1 cellular context compared by ENCODE assay signal in the genomic region with DNA sequence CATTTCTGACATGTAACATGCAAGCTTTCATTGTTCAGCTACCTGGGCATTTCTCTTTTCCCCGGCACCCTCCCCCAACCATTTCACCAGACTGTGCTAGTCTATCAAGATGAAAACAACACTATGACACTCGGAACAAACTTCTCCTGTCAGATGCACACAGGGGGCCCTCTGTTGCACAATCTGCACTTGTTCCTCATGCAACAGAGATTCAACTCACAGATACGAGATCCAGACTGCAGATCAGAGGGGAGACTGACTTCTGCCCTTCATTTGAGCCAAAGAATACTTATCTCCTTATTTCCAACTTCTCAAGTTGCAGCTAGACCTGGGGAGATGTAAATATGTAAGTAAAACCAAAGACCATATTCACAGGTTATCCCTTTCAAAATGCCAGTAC.
TF ChIP-seq lines count a peak whose summit lies in the region.

No MANE protein-coding gene starts in this region.

TF ChIP-seq in HepG2, 621 proteins besides CTCF, POLR2A, EP300 and RAD21 (continued from another document and continues in another):
- TF ChIP-seq, protein P1, sequence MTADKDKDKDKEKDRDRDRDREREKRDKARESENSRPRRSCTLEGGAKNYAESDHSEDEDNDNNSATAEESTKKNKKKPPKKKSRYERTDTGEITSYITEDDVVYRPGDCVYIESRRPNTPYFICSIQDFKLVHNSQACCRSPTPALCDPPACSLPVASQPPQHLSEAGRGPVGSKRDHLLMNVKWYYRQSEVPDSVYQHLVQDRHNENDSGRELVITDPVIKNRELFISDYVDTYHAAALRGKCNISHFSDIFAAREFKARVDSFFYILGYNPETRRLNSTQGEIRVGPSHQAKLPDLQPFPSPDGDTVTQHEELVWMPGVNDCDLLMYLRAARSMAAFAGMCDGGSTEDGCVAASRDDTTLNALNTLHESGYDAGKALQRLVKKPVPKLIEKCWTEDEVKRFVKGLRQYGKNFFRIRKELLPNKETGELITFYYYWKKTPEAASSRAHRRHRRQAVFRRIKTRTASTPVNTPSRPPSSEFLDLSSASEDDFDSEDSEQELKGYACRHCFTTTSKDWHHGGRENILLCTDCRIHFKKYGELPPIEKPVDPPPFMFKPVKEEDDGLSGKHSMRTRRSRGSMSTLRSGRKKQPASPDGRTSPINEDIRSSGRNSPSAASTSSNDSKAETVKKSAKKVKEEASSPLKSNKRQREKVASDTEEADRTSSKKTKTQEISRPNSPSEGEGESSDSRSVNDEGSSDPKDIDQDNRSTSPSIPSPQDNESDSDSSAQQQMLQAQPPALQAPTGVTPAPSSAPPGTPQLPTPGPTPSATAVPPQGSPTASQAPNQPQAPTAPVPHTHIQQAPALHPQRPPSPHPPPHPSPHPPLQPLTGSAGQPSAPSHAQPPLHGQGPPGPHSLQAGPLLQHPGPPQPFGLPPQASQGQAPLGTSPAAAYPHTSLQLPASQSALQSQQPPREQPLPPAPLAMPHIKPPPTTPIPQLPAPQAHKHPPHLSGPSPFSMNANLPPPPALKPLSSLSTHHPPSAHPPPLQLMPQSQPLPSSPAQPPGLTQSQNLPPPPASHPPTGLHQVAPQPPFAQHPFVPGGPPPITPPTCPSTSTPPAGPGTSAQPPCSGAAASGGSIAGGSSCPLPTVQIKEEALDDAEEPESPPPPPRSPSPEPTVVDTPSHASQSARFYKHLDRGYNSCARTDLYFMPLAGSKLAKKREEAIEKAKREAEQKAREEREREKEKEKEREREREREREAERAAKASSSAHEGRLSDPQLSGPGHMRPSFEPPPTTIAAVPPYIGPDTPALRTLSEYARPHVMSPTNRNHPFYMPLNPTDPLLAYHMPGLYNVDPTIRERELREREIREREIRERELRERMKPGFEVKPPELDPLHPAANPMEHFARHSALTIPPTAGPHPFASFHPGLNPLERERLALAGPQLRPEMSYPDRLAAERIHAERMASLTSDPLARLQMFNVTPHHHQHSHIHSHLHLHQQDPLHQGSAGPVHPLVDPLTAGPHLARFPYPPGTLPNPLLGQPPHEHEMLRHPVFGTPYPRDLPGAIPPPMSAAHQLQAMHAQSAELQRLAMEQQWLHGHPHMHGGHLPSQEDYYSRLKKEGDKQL (CRISPR knock-in tag; IDR thresholded peaks at IDR 0.05; ENCODE audit: low read depth) = 0 out of 2 replicates have a peak, but pooled peaks have one; percentile 18
- TF ChIP-seq, protein P2, sequence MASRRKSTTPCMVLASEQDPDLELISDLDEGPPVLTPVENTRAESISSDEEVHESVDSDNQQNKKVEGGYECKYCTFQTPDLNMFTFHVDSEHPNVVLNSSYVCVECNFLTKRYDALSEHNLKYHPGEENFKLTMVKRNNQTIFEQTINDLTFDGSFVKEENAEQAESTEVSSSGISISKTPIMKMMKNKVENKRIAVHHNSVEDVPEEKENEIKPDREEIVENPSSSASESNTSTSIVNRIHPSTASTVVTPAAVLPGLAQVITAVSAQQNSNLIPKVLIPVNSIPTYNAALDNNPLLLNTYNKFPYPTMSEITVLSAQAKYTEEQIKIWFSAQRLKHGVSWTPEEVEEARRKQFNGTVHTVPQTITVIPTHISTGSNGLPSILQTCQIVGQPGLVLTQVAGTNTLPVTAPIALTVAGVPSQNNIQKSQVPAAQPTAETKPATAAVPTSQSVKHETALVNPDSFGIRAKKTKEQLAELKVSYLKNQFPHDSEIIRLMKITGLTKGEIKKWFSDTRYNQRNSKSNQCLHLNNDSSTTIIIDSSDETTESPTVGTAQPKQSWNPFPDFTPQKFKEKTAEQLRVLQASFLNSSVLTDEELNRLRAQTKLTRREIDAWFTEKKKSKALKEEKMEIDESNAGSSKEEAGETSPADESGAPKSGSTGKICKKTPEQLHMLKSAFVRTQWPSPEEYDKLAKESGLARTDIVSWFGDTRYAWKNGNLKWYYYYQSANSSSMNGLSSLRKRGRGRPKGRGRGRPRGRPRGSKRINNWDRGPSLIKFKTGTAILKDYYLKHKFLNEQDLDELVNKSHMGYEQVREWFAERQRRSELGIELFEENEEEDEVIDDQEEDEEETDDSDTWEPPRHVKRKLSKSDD (CRISPR knock-in tag; IDR thresholded peaks at IDR 0.05; ENCODE audit: low read depth) = no peak
- no peak for TF ChIP-seq ZSCAN21 (CRISPR knock-in tag; IDR thresholded peaks at IDR 0.05; ENCODE audit: borderline replicate concordance)
- TF ChIP-seq GLI4 (CRISPR knock-in tag; IDR thresholded peaks at IDR 0.05; ENCODE audit: borderline replicate concordance) = no peak
- TF ChIP-seq RFX3 (CRISPR knock-in tag; IDR thresholded peaks at IDR 0.05) = no peak
- TF ChIP-seq SP1 (IDR thresholded peaks at IDR 0.05) = no peak
- TF ChIP-seq SP1 (CRISPR knock-in tag; IDR thresholded peaks at IDR 0.05) = no peak
- TF ChIP-seq ZNF562 (CRISPR knock-in tag; IDR thresholded peaks at IDR 0.05; ENCODE audit: borderline replicate concordance) = no peak
- TF ChIP-seq, protein P3, sequence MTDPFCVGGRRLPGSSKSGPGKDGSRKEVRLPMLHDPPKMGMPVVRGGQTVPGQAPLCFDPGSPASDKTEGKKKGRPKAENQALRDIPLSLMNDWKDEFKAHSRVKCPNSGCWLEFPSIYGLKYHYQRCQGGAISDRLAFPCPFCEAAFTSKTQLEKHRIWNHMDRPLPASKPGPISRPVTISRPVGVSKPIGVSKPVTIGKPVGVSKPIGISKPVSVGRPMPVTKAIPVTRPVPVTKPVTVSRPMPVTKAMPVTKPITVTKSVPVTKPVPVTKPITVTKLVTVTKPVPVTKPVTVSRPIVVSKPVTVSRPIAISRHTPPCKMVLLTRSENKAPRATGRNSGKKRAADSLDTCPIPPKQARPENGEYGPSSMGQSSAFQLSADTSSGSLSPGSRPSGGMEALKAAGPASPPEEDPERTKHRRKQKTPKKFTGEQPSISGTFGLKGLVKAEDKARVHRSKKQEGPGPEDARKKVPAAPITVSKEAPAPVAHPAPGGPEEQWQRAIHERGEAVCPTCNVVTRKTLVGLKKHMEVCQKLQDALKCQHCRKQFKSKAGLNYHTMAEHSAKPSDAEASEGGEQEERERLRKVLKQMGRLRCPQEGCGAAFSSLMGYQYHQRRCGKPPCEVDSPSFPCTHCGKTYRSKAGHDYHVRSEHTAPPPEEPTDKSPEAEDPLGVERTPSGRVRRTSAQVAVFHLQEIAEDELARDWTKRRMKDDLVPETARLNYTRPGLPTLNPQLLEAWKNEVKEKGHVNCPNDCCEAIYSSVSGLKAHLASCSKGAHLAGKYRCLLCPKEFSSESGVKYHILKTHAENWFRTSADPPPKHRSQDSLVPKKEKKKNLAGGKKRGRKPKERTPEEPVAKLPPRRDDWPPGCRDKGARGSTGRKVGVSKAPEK (CRISPR knock-in tag; IDR thresholded peaks at IDR 0.05; ENCODE audit: borderline replicate concordance) = no peak
- no peak for TF ChIP-seq NFE2L2 (IDR thresholded peaks at IDR 0.05; ENCODE audit: low read length)
- no peak for TF ChIP-seq NFE2 (CRISPR knock-in tag; IDR thresholded peaks at IDR 0.05)
- TF ChIP-seq ZC3H13 (CRISPR knock-in tag; IDR thresholded peaks at IDR 0.05) = no peak
- no peak for TF ChIP-seq ZNF816 (CRISPR knock-in tag; IDR thresholded peaks at IDR 0.05; ENCODE audit: borderline replicate concordance)
- peak; percentile 73; the same call in 1 of the 2 replicates for TF ChIP-seq FOXK1 (CRISPR knock-in tag; IDR thresholded peaks at IDR 0.05; ENCODE audit: borderline replicate concordance, low read depth)
- TF ChIP-seq SCMH1 (CRISPR knock-in tag; IDR thresholded peaks at IDR 0.05; ENCODE audit: borderline replicate concordance) = no peak
- TF ChIP-seq DNMT3B (CRISPR knock-in tag; conservative IDR thresholded peaks at IDR 0.05) = no peak
- TF ChIP-seq CBFB (CRISPR knock-in tag; IDR thresholded peaks at IDR 0.05) = no peak
- TF ChIP-seq SIX4 (CRISPR knock-in tag; IDR thresholded peaks at IDR 0.05) = no peak
- TF ChIP-seq ASH2L (IDR thresholded peaks at IDR 0.05; ENCODE audit: insufficient read length, low read depth, low read length) = peak; percentile 22
- no peak for TF ChIP-seq TMF1 (CRISPR knock-in tag; IDR thresholded peaks at IDR 0.05; ENCODE audit: low read depth)
- TF ChIP-seq, protein P4, sequence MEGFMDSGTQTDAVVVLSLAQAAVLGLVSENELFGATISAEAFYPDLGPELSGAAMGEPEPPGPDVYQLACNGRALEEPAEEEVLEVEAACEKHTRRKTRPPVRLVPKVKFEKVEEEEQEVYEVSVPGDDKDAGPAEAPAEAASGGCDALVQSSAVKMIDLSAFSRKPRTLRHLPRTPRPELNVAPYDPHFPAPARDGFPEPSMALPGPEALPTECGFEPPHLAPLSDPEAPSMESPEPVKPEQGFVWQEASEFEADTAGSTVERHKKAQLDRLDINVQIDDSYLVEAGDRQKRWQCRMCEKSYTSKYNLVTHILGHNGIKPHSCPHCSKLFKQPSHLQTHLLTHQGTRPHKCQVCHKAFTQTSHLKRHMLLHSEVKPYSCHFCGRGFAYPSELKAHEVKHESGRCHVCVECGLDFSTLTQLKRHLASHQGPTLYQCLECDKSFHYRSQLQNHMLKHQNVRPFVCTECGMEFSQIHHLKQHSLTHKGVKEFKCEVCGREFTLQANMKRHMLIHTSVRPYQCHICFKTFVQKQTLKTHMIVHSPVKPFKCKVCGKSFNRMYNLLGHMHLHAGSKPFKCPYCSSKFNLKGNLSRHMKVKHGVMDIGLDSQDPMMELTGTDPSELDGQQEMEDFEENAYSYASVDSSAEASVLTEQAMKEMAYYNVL (CRISPR knock-in tag; IDR thresholded peaks at IDR 0.05; ENCODE audit: borderline replicate concordance) = peak; percentile 93
- no peak for TF ChIP-seq TBX3 (IDR thresholded peaks at IDR 0.05; ENCODE audit: borderline replicate concordance)
- no peak for TF ChIP-seq PPARG (CRISPR knock-in tag; conservative IDR thresholded peaks at IDR 0.05)
- no peak for TF ChIP-seq ZNF34 (CRISPR knock-in tag; IDR thresholded peaks at IDR 0.05; ENCODE audit: borderline replicate concordance)
- TF ChIP-seq ZFAT (CRISPR knock-in tag; conservative IDR thresholded peaks at IDR 0.05) = no peak
- TF ChIP-seq EED (CRISPR knock-in tag; IDR thresholded peaks at IDR 0.05) = no peak
- no peak for TF ChIP-seq ZNF713 (CRISPR knock-in tag; IDR thresholded peaks at IDR 0.05)
- TF ChIP-seq, protein P5, sequence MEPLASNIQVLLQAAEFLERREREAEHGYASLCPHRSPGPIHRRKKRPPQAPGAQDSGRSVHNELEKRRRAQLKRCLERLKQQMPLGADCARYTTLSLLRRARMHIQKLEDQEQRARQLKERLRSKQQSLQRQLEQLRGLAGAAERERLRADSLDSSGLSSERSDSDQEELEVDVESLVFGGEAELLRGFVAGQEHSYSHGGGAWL (CRISPR knock-in tag; IDR thresholded peaks at IDR 0.05) = no peak
- TF ChIP-seq U2AF2 (IDR thresholded peaks at IDR 0.05; ENCODE audit: low read depth, low read length) = no peak
- TF ChIP-seq SP2 (CRISPR knock-in tag; IDR thresholded peaks at IDR 0.05) = no peak
- 0 out of 4 replicates have a peak, but pooled peaks of 1 of the 2 experiments have one; percentile 35 for TF ChIP-seq KLF16 (CRISPR knock-in tag; IDR thresholded peaks at IDR 0.05)
- TF ChIP-seq PRMT3 (CRISPR knock-in tag; IDR thresholded peaks at IDR 0.05; ENCODE audit: borderline replicate concordance, low read depth) = no peak
- TF ChIP-seq ZNF839 (CRISPR knock-in tag; IDR thresholded peaks at IDR 0.05; ENCODE audit: borderline replicate concordance) = no peak
- TF ChIP-seq ETV6 (CRISPR knock-in tag; conservative IDR thresholded peaks at IDR 0.05) = no peak
- no peak for TF ChIP-seq JUN (CRISPR knock-in tag; IDR thresholded peaks at IDR 0.05)
- TF ChIP-seq ZNF703 (CRISPR knock-in tag; IDR thresholded peaks at IDR 0.05; ENCODE audit: borderline replicate concordance) = no peak
- TF ChIP-seq, protein P6, sequence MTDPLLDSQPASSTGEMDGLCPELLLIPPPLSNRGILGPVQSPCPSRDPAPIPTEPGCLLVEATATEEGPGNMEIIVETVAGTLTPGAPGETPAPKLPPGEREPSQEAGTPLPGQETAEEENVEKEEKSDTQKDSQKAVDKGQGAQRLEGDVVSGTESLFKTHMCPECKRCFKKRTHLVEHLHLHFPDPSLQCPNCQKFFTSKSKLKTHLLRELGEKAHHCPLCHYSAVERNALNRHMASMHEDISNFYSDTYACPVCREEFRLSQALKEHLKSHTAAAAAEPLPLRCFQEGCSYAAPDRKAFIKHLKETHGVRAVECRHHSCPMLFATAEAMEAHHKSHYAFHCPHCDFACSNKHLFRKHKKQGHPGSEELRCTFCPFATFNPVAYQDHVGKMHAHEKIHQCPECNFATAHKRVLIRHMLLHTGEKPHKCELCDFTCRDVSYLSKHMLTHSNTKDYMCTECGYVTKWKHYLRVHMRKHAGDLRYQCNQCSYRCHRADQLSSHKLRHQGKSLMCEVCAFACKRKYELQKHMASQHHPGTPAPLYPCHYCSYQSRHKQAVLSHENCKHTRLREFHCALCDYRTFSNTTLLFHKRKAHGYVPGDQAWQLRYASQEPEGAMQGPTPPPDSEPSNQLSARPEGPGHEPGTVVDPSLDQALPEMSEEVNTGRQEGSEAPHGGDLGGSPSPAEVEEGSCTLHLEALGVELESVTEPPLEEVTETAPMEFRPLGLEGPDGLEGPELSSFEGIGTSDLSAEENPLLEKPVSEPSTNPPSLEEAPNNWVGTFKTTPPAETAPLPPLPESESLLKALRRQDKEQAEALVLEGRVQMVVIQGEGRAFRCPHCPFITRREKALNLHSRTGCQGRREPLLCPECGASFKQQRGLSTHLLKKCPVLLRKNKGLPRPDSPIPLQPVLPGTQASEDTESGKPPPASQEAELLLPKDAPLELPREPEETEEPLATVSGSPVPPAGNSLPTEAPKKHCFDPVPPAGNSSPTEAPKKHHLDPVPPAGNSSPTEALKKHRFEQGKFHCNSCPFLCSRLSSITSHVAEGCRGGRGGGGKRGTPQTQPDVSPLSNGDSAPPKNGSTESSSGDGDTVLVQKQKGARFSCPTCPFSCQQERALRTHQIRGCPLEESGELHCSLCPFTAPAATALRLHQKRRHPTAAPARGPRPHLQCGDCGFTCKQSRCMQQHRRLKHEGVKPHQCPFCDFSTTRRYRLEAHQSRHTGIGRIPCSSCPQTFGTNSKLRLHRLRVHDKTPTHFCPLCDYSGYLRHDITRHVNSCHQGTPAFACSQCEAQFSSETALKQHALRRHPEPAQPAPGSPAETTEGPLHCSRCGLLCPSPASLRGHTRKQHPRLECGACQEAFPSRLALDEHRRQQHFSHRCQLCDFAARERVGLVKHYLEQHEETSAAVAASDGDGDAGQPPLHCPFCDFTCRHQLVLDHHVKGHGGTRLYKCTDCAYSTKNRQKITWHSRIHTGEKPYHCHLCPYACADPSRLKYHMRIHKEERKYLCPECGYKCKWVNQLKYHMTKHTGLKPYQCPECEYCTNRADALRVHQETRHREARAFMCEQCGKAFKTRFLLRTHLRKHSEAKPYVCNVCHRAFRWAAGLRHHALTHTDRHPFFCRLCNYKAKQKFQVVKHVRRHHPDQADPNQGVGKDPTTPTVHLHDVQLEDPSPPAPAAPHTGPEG (CRISPR knock-in tag; IDR thresholded peaks at IDR 0.05) = no peak
- TF ChIP-seq SSRP1 (CRISPR knock-in tag; IDR thresholded peaks at IDR 0.05) = 0 out of 2 replicates have a peak, but pooled peaks have one; percentile 40
